8 cellular contexts compared by ENCODE assay signal in genomic region chr7:130896898-130897514, GRCh38.
A peak's percentile ranks its signal among the peaks of the same experiment; 100 is the strongest.
DNase-seq lines count a peak whose midpoint lies in the region; ATAC-seq and TF ChIP-seq lines count a peak whose summit lies in the region.

No MANE protein-coding gene starts in this region.

- ATAC-seq in HG02798 (IDR thresholded peaks at IDR 0.05; ENCODE audit: poor library complexity, unreplicated experiment), result peak; percentile 39
- peak; percentile 87 to 91 for ATAC-seq in naive thymus-derived CD8-positive, alpha-beta T cell

- H3K9me3 ChIP-seq in stomach, result no peaks in the 10 kb centered on the region

- no peak for TF ChIP-seq EP300 in stomach (IDR thresholded peaks at IDR 0.05)

- no peaks in the 10 kb centered on the region for H3K27me3 Mint-ChIP-seq in activated T-helper 1 cell treated with anti-CD3 and anti-CD28 coated beads, Interleukin-12 subunit alpha, Interleukin-12 subunit beta, Interleukin-2, Interleukin-4 antibody, amounts not matched to agents 30 ng/mL and 10 ng/mL and 1 ng/mL, durations not matched to agents 14 hours and 24 hours and 36 hours (ENCODE audit: insufficient read depth)
- H3K27me3 Mint-ChIP-seq in naive thymus-derived CD8-positive, alpha-beta T cell, result no peaks in the 10 kb centered on the region

- H3K9me3 Mint-ChIP-seq in activated T-helper 1 cell treated with anti-CD3 and anti-CD28 coated beads, Interleukin-12 subunit alpha, Interleukin-12 subunit beta, Interleukin-2, Interleukin-4 antibody, amounts not matched to agents 30 ng/mL and 10 ng/mL and 1 ng/mL, durations not matched to agents 14 hours and 24 hours and 36 hours, result no peaks in the 10 kb centered on the region
- no peaks in the 10 kb centered on the region for H3K9me3 Mint-ChIP-seq in naive thymus-derived CD8-positive, alpha-beta T cell

- DNase-seq in DMS53 (lab: John Stamatoyannopoulos, UW), result peak; percentile 95
- peak; percentile 53 for DNase-seq in activated T-helper 1 cell treated with anti-CD3 and anti-CD28 coated beads, Interleukin-12 subunit alpha, Interleukin-12 subunit beta, Interleukin-2, Interleukin-4 antibody, amounts not matched to agents 30 ng/mL and 10 ng/mL and 1 ng/mL, durations not matched to agents 14 hours and 24 hours and 36 hours (ENCODE audit: low spot score)
- peak; percentile 86 for DNase-seq in fibroblast of gingiva (ENCODE audit: low read depth)
- DNase-seq in naive thymus-derived CD8-positive, alpha-beta T cell, result peak; percentile 61 to 78 (median 68)
- DNase-seq in stomach, result peak; percentile 71
- no peak for DNase-seq in cortex of kidney (lab: John Stamatoyannopoulos, UW)

- peaks cover 63% of the 10 kb centered on the region for H3K36me3 Mint-ChIP-seq in activated T-helper 1 cell treated with anti-CD3 and anti-CD28 coated beads, Interleukin-12 subunit alpha, Interleukin-12 subunit beta, Interleukin-2, Interleukin-4 antibody, amounts not matched to agents 30 ng/mL and 10 ng/mL and 1 ng/mL, durations not matched to agents 14 hours and 24 hours and 36 hours (ENCODE audit: low read depth)
- peaks cover 0 to 71% (median 5%) of the 10 kb centered on the region in 3 donors for H3K36me3 Mint-ChIP-seq in naive thymus-derived CD8-positive, alpha-beta T cell

- H3K4me3 Mint-ChIP-seq in activated T-helper 1 cell treated with anti-CD3 and anti-CD28 coated beads, Interleukin-12 subunit alpha, Interleukin-12 subunit beta, Interleukin-2, Interleukin-4 antibody, amounts not matched to agents 30 ng/mL and 10 ng/mL and 1 ng/mL, durations not matched to agents 14 hours and 24 hours and 36 hours, result peak overlapping the region; percentile 5
- H3K4me3 Mint-ChIP-seq in naive thymus-derived CD8-positive, alpha-beta T cell, result peak overlapping the region in 6 of 10 donors; percentile 24 to 65 (median 40)

- intact Hi-C loops in activated T-helper 1 cell treated with anti-CD3 and anti-CD28 coated beads, Interleukin-12 subunit alpha, Interleukin-12 subunit beta, Interleukin-2, Interleukin-4 antibody, amounts not matched to agents 30 ng/mL and 10 ng/mL and 1 ng/mL, durations not matched to agents 14 hours and 24 hours and 36 hours (cut with micrococcal nuclease), result loop anchor here (1.0 to 10.0 kb wide), 8 partner anchors 16 to 616 kb away; no protein-coding TSS in a partner anchor
- intact Hi-C loops in stomach (cut with DNase I; ENCODE audit: low total_unique reads), result loop anchor here (10.0 kb wide), 1 partner anchor 148 kb away; no protein-coding TSS in a partner anchor

- peaks cover 65 to 98% (median 84%) of the 10 kb centered on the region in 4 donors for H3K4me1 ChIP-seq in stomach

- H3K27ac ChIP-seq in stomach, result peak overlapping the region in 4 of 5 donors; percentile 76 to 85 (median 80)

- H3K4me1 Mint-ChIP-seq in activated T-helper 1 cell treated with anti-CD3 and anti-CD28 coated beads, Interleukin-12 subunit alpha, Interleukin-12 subunit beta, Interleukin-2, Interleukin-4 antibody, amounts not matched to agents 30 ng/mL and 10 ng/mL and 1 ng/mL, durations not matched to agents 14 hours and 24 hours and 36 hours (ENCODE audit: low read depth), result peaks cover 90% of the 10 kb centered on the region
- H3K4me1 Mint-ChIP-seq in naive thymus-derived CD8-positive, alpha-beta T cell, result peaks cover 32 to 81% (median 70%) of the 10 kb centered on the region in 4 donors

- 39 to 48% (median 44%) methylated on average over 22 of the region's 22 CpGs for WGBS in stomach, 5 donors

- H3K36me3 ChIP-seq in stomach, result peaks cover 3 to 64% (median 43%) of the 10 kb centered on the region in 4 donors

- POLR2A ChIA-PET in naive thymus-derived CD8-positive, alpha-beta T cell (lab: Charles Lee), result interaction anchor here (0.8 to 1.4 kb wide), 5 partner anchors 15 to 209 kb away, joined by 3 to 4 read pairs (median 3); no protein-coding TSS in a partner anchor

- TF ChIP-seq CTCF in stomach (IDR thresholded peaks at IDR 0.05), result peak in 5 of 7 experiments; percentile 77 to 89 (median 82)

- H3K27ac Mint-ChIP-seq in activated T-helper 1 cell treated with anti-CD3 and anti-CD28 coated beads, Interleukin-12 subunit alpha, Interleukin-12 subunit beta, Interleukin-2, Interleukin-4 antibody, amounts not matched to agents 30 ng/mL and 10 ng/mL and 1 ng/mL, durations not matched to agents 14 hours and 24 hours and 36 hours, result peak overlapping the region; percentile 89
- peak overlapping the region; percentile 71 to 89 (median 86) for H3K27ac Mint-ChIP-seq in naive thymus-derived CD8-positive, alpha-beta T cell

- H3K27me3 ChIP-seq in stomach, result no peaks in the 10 kb centered on the region

- H3K4me3 ChIP-seq in stomach, result peak overlapping the region in 1 of 4 donors; percentile 6

- TF ChIP-seq POLR2A in stomach (IDR thresholded peaks at IDR 0.05), result no peak

TF ChIP-seq in PFSK-1, 5 proteins besides CTCF, POLR2A, EP300 and RAD21:
- TF ChIP-seq SIN3A (IDR thresholded peaks at IDR 0.05; ENCODE audit: borderline replicate concordance, insufficient read depth, low read length), result no peak
- TF ChIP-seq, protein P1, sequence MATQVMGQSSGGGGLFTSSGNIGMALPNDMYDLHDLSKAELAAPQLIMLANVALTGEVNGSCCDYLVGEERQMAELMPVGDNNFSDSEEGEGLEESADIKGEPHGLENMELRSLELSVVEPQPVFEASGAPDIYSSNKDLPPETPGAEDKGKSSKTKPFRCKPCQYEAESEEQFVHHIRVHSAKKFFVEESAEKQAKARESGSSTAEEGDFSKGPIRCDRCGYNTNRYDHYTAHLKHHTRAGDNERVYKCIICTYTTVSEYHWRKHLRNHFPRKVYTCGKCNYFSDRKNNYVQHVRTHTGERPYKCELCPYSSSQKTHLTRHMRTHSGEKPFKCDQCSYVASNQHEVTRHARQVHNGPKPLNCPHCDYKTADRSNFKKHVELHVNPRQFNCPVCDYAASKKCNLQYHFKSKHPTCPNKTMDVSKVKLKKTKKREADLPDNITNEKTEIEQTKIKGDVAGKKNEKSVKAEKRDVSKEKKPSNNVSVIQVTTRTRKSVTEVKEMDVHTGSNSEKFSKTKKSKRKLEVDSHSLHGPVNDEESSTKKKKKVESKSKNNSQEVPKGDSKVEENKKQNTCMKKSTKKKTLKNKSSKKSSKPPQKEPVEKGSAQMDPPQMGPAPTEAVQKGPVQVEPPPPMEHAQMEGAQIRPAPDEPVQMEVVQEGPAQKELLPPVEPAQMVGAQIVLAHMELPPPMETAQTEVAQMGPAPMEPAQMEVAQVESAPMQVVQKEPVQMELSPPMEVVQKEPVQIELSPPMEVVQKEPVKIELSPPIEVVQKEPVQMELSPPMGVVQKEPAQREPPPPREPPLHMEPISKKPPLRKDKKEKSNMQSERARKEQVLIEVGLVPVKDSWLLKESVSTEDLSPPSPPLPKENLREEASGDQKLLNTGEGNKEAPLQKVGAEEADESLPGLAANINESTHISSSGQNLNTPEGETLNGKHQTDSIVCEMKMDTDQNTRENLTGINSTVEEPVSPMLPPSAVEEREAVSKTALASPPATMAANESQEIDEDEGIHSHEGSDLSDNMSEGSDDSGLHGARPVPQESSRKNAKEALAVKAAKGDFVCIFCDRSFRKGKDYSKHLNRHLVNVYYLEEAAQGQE (IDR thresholded peaks at IDR 0.05; ENCODE audit: insufficient read depth in 1 of 2, low read depth in 2 of 2, low read length in 2 of 2), result no peak
- TF ChIP-seq FOXP2 (optimal IDR thresholded peaks at IDR 0.05; ENCODE audit: borderline replicate concordance, extremely low read depth, extremely low read length, insufficient read depth), result peak; percentile 16
- no peak for TF ChIP-seq TAF1 (IDR thresholded peaks at IDR 0.05; ENCODE audit: borderline replicate concordance, insufficient read depth, low read length)
- TF ChIP-seq POLR2AphosphoS5 (IDR thresholded peaks at IDR 0.05; ENCODE audit: low read depth, low read length), result no peak; the same call in 1 of the 2 replicates
